Comparison of ENCODE assay signal across 8 cellular contexts in the genomic region with DNA sequence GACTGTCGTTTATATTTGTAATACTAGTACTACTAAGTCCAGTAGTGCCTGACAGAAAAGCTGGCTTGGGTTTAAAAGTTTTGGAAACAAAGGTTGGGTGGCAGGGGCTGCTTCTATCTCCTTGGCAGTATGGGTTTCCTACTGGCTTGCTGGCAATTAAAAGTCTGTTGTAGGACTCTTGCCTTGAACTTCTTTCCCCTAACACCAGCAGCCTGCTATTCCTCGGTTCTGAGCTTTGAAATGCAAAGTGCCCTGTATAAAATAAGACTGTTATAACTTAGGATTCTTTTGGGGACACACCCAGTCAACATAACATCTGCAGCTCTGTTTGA. TPM values are rescaled to one million over a fixed set of nuclear protein-coding genes. Genes with fewer than 3 reads are reported as not detected.
DNase-seq lines count a peak whose midpoint lies in the region; ATAC-seq, FAIRE-seq and TF ChIP-seq lines count a peak whose summit lies in the region.

No MANE protein-coding gene starts in this region.

- no CpG with 5 or more reads among the region's 2 CpGs for WGBS in HUES64

- CTCF ChIA-PET in AG04449 (lab: Yijun Ruan, JAX) = interaction anchor here (1.0 to 3.6 kb wide), 4 partner anchors 11 to 119 kb away, joined by 3 to 37 read pairs (median 6); no protein-coding TSS in a partner anchor

- no peaks in the 10 kb centered on the region for H3K36me3 ChIP-seq in HUES64 (ENCODE audit: insufficient read depth, low read length)
- no peaks in the 10 kb centered on the region for H3K36me3 ChIP-seq in bronchial epithelial cell (ENCODE audit: control insufficient read depth, insufficient read depth, low read length)
- H3K36me3 ChIP-seq in mucosa of stomach (ENCODE audit: control insufficient read depth, insufficient read depth, low read length) = no peaks in the 10 kb centered on the region

- no peak overlapping the region for H3K27ac ChIP-seq in HUES64 (ENCODE audit: low read depth, low read length)

- ATAC-seq in HG03159 (IDR thresholded peaks at IDR 0.05; ENCODE audit: unreplicated experiment) = no peak

- no peak for FAIRE-seq in bronchial epithelial cell (lab: Jason Lieb, UNC)

- no peak overlapping the region for H3K9ac ChIP-seq in HUES64 (ENCODE audit: low read depth, low read length)
- peak overlapping the region; percentile 58 for H3K9ac ChIP-seq in mucosa of stomach (ENCODE audit: low read length)

- TF ChIP-seq CTCF in AG04449 (IDR thresholded peaks at IDR 0.05; ENCODE audit: insufficient read depth, low read length, missing control alignments) = no peak
- TF ChIP-seq CTCF in bronchial epithelial cell (IDR thresholded peaks at IDR 0.05; ENCODE audit: insufficient read depth, low read length, severe bottlenecking) = no peak

- DNase-seq in AG04449 (ENCODE audit: low read depth, low spot score) (no peak), bronchial epithelial cell (ENCODE audit: low read depth) (no peak), amniotic stem cell (lab: John Stamatoyannopoulos, UW) (no peak), NCI-H1048 (lab: John Stamatoyannopoulos, UW) (no peak), HK-2 (ENCODE audit: unreplicated experiment) (no peak)

- H3K4me3 ChIP-seq in AG04449 (ENCODE audit: low read depth, low read length) (peak overlapping the region; percentile 73), HUES64 (ENCODE audit: low read length) (peak overlapping the region; percentile 86), bronchial epithelial cell (ENCODE audit: low read depth, low read length) (peak overlapping the region; percentile 63), mucosa of stomach (ENCODE audit: low read length) (peak overlapping the region; percentile 42)

- H3K9me3 ChIP-seq in HUES64 (ENCODE audit: insufficient read depth, low read depth, low read length) (no peaks in the 10 kb centered on the region), mucosa of stomach (ENCODE audit: control insufficient read depth, low read length) (no peaks in the 10 kb centered on the region)

- POLR2A ChIA-PET in AG04449 (lab: Yijun Ruan, JAX) = interaction anchor here (0.7 kb wide), 1 partner anchor 181 kb away, joined by 4 read pairs; no protein-coding TSS in a partner anchor

- H3K27me3 ChIP-seq in HUES64 (ENCODE audit: insufficient read depth, low read length) = no peaks in the 10 kb centered on the region
- no peaks in the 10 kb centered on the region for H3K27me3 ChIP-seq in bronchial epithelial cell (ENCODE audit: control insufficient read depth, insufficient read depth, low read length)
- no peaks in the 10 kb centered on the region for H3K27me3 ChIP-seq in mucosa of stomach (ENCODE audit: control insufficient read depth, insufficient read depth, low read length)

- H3K4me1 ChIP-seq in HUES64 (ENCODE audit: insufficient read depth, low read length) (peaks cover 33% of the 10 kb centered on the region), mucosa of stomach (ENCODE audit: control insufficient read depth, insufficient read depth, low read length) (peaks cover 21% of the 10 kb centered on the region)

RNA-seq across cellular contexts. Expression of a gene that starts 1.3 kb away (rescaled TPM):
- 5.2 TPM for polyA plus RNA-seq in HUES64 (2013, experiment 1 of 2)
- polyA plus RNA-seq in HUES64 (2013, experiment 2 of 2) = 5.6 TPM
- 12.6 and 16.4 TPM in 2 replicates for total RNA-seq in bronchial epithelial cell

RNA-seq across cellular contexts. Expression of a gene that starts 18.7 kb away (rescaled TPM):
- 0.10 TPM for polyA plus RNA-seq in HUES64 (2013, experiment 1 of 2)
- not detected for polyA plus RNA-seq in HUES64 (2013, experiment 2 of 2)
- total RNA-seq in bronchial epithelial cell = not detected in 2 replicates
